In the genomic region with DNA sequence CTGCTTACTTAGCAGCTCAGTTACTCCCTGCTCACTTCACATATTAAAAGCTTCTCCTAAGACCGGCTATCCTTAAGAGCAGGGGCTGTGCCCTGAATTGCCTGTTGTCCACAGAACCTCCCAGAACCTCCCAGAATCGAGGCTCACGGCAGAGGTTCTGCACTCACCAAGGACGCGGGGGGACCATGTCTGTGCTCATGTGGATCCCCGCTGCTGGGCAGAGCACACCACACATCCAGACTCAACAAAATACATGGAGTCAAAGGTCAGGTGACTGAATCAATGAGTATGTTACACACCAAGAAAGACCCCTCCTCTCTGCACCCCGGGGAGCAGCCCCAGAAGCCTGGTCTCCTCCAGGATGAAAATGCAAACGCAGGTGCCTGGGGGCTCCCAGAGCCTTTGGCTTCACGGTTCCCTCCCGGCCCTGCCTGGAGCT, we compare ENCODE assay signal across 1 cellular context.
TF ChIP-seq lines count a peak whose summit lies in the region.

No MANE protein-coding gene starts in this region.

TF ChIP-seq in HepG2, 621 proteins besides CTCF, POLR2A, EP300 and RAD21:
- TF ChIP-seq, protein P1, sequence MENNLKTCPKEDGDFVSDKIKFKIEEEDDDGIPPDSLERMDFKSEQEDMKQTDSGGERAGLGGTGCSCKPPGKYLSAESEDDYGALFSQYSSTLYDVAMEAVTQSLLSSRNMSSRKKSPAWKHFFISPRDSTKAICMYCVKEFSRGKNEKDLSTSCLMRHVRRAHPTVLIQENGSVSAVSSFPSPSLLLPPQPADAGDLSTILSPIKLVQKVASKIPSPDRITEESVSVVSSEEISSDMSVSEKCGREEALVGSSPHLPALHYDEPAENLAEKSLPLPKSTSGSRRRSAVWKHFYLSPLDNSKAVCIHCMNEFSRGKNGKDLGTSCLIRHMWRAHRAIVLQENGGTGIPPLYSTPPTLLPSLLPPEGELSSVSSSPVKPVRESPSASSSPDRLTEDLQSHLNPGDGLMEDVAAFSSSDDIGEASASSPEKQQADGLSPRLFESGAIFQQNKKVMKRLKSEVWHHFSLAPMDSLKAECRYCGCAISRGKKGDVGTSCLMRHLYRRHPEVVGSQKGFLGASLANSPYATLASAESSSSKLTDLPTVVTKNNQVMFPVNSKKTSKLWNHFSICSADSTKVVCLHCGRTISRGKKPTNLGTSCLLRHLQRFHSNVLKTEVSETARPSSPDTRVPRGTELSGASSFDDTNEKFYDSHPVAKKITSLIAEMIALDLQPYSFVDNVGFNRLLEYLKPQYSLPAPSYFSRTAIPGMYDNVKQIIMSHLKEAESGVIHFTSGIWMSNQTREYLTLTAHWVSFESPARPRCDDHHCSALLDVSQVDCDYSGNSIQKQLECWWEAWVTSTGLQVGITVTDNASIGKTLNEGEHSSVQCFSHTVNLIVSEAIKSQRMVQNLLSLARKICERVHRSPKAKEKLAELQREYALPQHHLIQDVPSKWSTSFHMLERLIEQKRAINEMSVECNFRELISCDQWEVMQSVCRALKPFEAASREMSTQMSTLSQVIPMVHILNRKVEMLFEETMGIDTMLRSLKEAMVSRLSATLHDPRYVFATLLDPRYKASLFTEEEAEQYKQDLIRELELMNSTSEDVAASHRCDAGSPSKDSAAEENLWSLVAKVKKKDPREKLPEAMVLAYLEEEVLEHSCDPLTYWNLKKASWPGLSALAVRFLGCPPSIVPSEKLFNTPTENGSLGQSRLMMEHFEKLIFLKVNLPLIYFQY (CRISPR knock-in tag; IDR thresholded peaks at IDR 0.05; ENCODE audit: borderline replicate concordance): no peak
- TF ChIP-seq KDM5B (CRISPR knock-in tag; IDR thresholded peaks at IDR 0.05; ENCODE audit: borderline replicate concordance) (no peak), SIN3A (IDR thresholded peaks at IDR 0.05; ENCODE audit: borderline replicate concordance, low read depth, low read length) (no peak), ASH2L (IDR thresholded peaks at IDR 0.05; ENCODE audit: insufficient read length, low read depth, low read length) (no peak), ZNF720 (CRISPR knock-in tag; IDR thresholded peaks at IDR 0.05) (no peak), ZNF615 (CRISPR knock-in tag; IDR thresholded peaks at IDR 0.05; ENCODE audit: borderline replicate concordance) (no peak), ZNF782 (CRISPR knock-in tag; IDR thresholded peaks at IDR 0.05; ENCODE audit: borderline replicate concordance) (no peak), JDP2 (CRISPR knock-in tag; IDR thresholded peaks at IDR 0.05; ENCODE audit: borderline replicate concordance) (no peak), MAFG (CRISPR knock-in tag; IDR thresholded peaks at IDR 0.05) (no peak), RARA (CRISPR knock-in tag; IDR thresholded peaks at IDR 0.05) (no peak), JUNB (CRISPR knock-in tag; IDR thresholded peaks at IDR 0.05; ENCODE audit: borderline replicate concordance) (no peak), YY1 (IDR thresholded peaks at IDR 0.05; ENCODE audit: insufficient read depth, insufficient replicate concordance, low read depth, low read length) (no peak), DPF2 (CRISPR knock-in tag; IDR thresholded peaks at IDR 0.05; ENCODE audit: borderline replicate concordance, low read depth) (no peak), NFIB (CRISPR knock-in tag; IDR thresholded peaks at IDR 0.05; ENCODE audit: borderline replicate concordance) (no peak), ZNF563 (CRISPR knock-in tag; IDR thresholded peaks at IDR 0.05) (no peak), ZNF326 (CRISPR knock-in tag; IDR thresholded peaks at IDR 0.05; ENCODE audit: borderline replicate concordance) (no peak), KLF12 (CRISPR knock-in tag; IDR thresholded peaks at IDR 0.05; ENCODE audit: borderline replicate concordance) (no peak)
- TF ChIP-seq, protein P2, sequence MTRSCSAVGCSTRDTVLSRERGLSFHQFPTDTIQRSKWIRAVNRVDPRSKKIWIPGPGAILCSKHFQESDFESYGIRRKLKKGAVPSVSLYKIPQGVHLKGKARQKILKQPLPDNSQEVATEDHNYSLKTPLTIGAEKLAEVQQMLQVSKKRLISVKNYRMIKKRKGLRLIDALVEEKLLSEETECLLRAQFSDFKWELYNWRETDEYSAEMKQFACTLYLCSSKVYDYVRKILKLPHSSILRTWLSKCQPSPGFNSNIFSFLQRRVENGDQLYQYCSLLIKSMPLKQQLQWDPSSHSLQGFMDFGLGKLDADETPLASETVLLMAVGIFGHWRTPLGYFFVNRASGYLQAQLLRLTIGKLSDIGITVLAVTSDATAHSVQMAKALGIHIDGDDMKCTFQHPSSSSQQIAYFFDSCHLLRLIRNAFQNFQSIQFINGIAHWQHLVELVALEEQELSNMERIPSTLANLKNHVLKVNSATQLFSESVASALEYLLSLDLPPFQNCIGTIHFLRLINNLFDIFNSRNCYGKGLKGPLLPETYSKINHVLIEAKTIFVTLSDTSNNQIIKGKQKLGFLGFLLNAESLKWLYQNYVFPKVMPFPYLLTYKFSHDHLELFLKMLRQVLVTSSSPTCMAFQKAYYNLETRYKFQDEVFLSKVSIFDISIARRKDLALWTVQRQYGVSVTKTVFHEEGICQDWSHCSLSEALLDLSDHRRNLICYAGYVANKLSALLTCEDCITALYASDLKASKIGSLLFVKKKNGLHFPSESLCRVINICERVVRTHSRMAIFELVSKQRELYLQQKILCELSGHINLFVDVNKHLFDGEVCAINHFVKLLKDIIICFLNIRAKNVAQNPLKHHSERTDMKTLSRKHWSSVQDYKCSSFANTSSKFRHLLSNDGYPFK (CRISPR knock-in tag; IDR thresholded peaks at IDR 0.05; ENCODE audit: borderline replicate concordance): no peak
